ENCODE assay signal across 8 cellular contexts in the genomic region with DNA sequence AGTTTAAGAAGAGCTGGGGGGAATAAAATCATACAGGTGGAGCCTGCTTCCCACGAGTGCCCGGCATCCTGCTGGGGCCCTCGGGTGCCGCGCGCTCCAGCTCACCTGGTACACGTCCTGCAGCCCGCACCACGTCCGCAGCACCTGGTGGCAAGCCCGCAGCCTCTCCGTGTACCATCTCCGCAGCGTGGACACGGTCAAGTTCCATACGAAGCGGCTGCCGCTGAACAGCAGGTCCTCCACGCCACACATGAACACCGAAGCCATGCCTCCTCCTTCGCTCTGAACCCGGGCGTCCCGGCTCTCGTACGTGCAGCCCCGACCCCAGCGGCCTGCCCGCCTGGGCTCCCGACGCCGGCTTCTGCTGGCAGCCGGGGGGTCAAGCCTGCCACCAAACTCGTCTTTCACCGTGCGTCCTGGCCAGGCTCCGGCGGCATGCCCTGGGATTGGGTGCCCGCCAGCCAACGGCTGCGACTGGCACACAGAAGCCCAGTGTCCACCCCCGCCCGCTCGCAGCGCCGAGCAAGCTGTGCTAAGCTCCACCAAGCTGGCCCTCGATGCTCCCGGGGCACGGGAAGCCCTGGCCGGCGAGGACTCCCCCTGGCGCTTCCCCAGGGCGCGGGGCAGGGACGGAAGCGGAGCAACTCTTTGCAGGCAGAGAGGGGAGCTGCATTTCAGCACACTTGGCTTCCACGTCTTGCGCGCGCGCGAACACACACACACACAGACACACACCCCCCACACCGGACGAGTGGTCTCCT. TPM values are rescaled to one million over a fixed set of nuclear protein-coding genes. Genes with fewer than 3 reads are reported as not detected.
A peak's percentile ranks its signal among the peaks of the same experiment; 100 is the strongest.
DNase-seq lines count a peak whose midpoint lies in the region; ATAC-seq and TF ChIP-seq lines count a peak whose summit lies in the region.

A gene (minus strand): TSS at position 366 of the 761 bp plus-strand sequence. CDS start 99 bp downstream, at position 267.

- peak within 1 kb of the TSS; percentile 97 for H3K4me2 ChIP-seq in skeletal muscle satellite cell (ENCODE audit: low read length)

- H3K36me3 ChIP-seq in kidney epithelial cell (ENCODE audit: control insufficient read depth, insufficient read depth, low read length): no peaks in the 10 kb centered on the region
- H3K36me3 ChIP-seq in skeletal muscle satellite cell (ENCODE audit: insufficient read depth, low read length): no peaks in the 10 kb centered on the region

- no peaks in the 10 kb centered on the region for H3K9me3 ChIP-seq in skeletal muscle satellite cell (replicated peaks; ENCODE audit: low read length)

- TF ChIP-seq CTCF in kidney epithelial cell (IDR thresholded peaks at IDR 0.05; ENCODE audit: insufficient read depth, low read length, poor library complexity, severe bottlenecking): peak; percentile 40

- DNase-seq in AG08396 (ENCODE audit: low spot score): peak; percentile 38
- DNase-seq in cortex of kidney (lab: John Stamatoyannopoulos, UW): peak; percentile 16
- peak; percentile 9 for DNase-seq in kidney epithelial cell (ENCODE audit: low read depth)
- no peak for DNase-seq in NCI-H446 (lab: John Stamatoyannopoulos, UW)
- no peak for DNase-seq in amniotic stem cell (lab: John Stamatoyannopoulos, UW)

- H3K9ac ChIP-seq in skeletal muscle satellite cell (ENCODE audit: low read depth, low read length): peak within 1 kb of the TSS; percentile 71

- ATAC-seq in GM19351 (IDR thresholded peaks at IDR 0.05; ENCODE audit: unreplicated experiment): peak; percentile 60

- peak within 1 kb of the TSS; percentile 47 for H3K4me3 ChIP-seq in kidney epithelial cell (ENCODE audit: low read depth, low read length)
- H3K4me3 ChIP-seq in skeletal muscle satellite cell (ENCODE audit: low read length): peak within 1 kb of the TSS; percentile 84

- H3K27me3 ChIP-seq in kidney epithelial cell (ENCODE audit: control insufficient read depth, insufficient read depth, low read length) (peaks cover 12% of the 10 kb centered on the region), skeletal muscle satellite cell (ENCODE audit: control insufficient read depth, insufficient read depth, low read length) (peaks cover 10% of the 10 kb centered on the region)

- peaks cover 14% of the 10 kb centered on the region for H3K4me1 ChIP-seq in skeletal muscle satellite cell (ENCODE audit: control insufficient read depth, insufficient read depth, low read length)

- intact Hi-C loops in T-helper 1 cell treated with Interleukin-12 subunit alpha and Interleukin-12 subunit beta and Interleukin-4 antibody, amounts not matched to agents 30 ng/mL and 1 ng/mL, for 36 hours (cut with micrococcal nuclease): no loop called here

RNA-seq across cellular contexts. Expression of the gene that starts here (rescaled TPM):
- total RNA-seq in T-helper 1 cell treated with Interleukin-12 subunit alpha and Interleukin-12 subunit beta and Interleukin-4 antibody, amounts not matched to agents 30 ng/mL and 1 ng/mL, for 36 hours: 49.0 and 49.1 TPM in 2 replicates
- total RNA-seq in kidney epithelial cell: 13.6 and 16.4 TPM in 2 replicates
- 1.1 and 1.8 TPM in 2 replicates for total RNA-seq in skeletal muscle satellite cell (2012; rRNA removed)

Comparison
In these comparisons a context has a peak if more than half of its experiments do, and no peak if none do; other contexts are left out.
1. DNase-seq: peak in AG08396 (single experiment), cortex of kidney (single experiment) and kidney epithelial cell (single experiment); none in NCI-H446 (0 of 2) and amniotic stem cell (single experiment).